ENCODE assay signal across 21 cellular contexts in the genomic region with DNA sequence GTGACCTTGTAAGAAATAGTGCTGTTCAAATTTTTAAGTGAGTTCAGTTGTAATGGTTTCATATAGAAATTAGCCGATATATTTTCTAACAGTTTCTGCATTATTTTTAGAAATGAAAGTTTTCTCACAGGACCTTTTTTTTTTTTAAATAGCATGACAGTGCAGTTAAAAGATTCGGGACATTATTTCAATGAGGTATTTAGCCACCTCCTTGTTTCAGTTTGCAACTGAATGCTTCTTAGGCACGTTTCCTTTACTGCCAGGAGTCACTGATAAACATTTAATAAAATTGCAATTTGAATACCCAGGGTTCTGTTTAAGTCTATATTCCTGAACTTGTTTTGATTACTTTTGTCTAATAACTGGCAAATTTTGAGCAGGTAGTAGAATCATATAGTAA.
"Had no signal": no experiment of that assay in that cellular context is flagged by ENCODE, and none has a peak within 500 bp of the region (broad histone marks: within the 10 kb centered on the region; RNA-seq: fewer than 3 reads in every experiment).

No MANE protein-coding gene starts in this region.

- H3K4me3 ChIP-seq: SJCRH30 had no signal

- ATAC-seq: SK-N-SH treated with all-trans-retinoic acid at 6 μM for 48 hours had no signal

- FAIRE-seq: RCC 7860 had no signal

- H3K27me3 ChIP-seq: SJCRH30 had no signal

- H3K27ac ChIP-seq: RWPE1, SJCRH30 had no signal

- DNase-seq: Karpas-422, KBM-7, MV-4-11, NCI-H1048, NCI-H1105 treated with DMSO at 0.1 percent for 48 hours, NCI-H1417 treated with DMSO at 0.1 percent for 48 hours, NCI-H146, NCI-H1694 treated with DMSO at 0.1 percent for 48 hours, NCI-H1930, NCI-H2081, NCI-H2107, NCI-H2227 treated with DMSO at 0.1 percent for 48 hours, NCI-H524, NCI-H526 treated with DMSO at 0.1 percent for 48 hours, NCI-H748 treated with DMSO at 0.1 percent for 48 hours, SHP77 treated with DMSO at 0.1 percent for 48 hours, SJCRH30, T-helper 1 cell had no signal

- H3K9me3 ChIP-seq: SJCRH30 had no signal
